Comparison of ENCODE assay signal across 9 cellular contexts in genomic region chr2:228082571-228082970, GRCh38.
"Had no signal": no experiment of that assay in that cellular context is flagged by ENCODE, and none has a peak within 500 bp of the region (broad histone marks: within the 10 kb centered on the region; RNA-seq: fewer than 3 reads in every experiment).

No MANE protein-coding gene starts in this region.

- H3K4me1 Mint-ChIP-seq: GM23338 had no signal

- H3K4me2 ChIP-seq: GM23338 had no signal

- H3K9me3 Mint-ChIP-seq: GM23338, HFFc6 had no signal

- H3K27ac Mint-ChIP-seq: GM23338, H9, HFFc6 had no signal

- H3K36me3 ChIP-seq: HAP-1 had no signal

- H3K27ac ChIP-seq: GM23248 had no signal

- ATAC-seq: GM23338, HCT116 had no signal

- DNase-seq: GM23248, GOT3, H7, H9, HCEC 1CT, HFFc6 had no signal

- H3K4me1 ChIP-seq: HAP-1 had no signal

- H3K4me3 ChIP-seq: GM23248, GM23338, HAP-1 had no signal

- H3K9me3 ChIP-seq: HAP-1 had no signal

- H2AFZ ChIP-seq: GM23248, GM23338 had no signal

- H3K4me3 Mint-ChIP-seq: GM23338, H9, HFFc6 had no signal
